Comparison of ENCODE assay signal across 1 cellular context in the genomic region with DNA sequence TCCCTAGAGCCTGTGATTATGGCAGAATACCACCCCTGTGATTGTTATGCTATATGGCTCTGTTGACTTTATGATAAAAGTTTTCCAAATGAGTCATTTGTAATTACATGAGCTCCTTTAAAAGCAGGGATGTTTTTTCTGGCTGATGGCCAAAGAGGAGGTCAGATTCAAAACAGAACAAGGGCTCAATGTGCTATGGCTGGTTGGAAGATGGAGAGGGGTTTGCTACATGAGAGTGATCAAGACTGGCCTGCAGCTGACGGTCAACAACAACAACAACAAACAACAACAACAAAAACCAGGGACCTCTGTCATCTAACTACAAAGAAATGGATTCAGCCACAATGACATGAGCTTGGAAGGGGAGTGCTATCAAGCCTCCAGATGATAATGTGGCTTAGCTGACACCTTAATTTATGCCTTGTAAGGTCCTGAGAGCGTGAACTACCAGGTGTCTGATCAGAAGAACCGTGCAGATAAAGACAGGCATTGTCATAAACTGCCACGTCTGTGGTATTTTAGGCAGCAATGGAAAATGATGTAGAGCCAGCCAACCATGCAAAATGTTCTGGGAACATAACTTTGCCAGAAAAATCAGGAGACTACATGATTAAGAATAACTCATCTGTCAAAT.
A peak's percentile ranks its signal among the peaks of the same experiment; 100 is the strongest.
TF ChIP-seq lines count a peak whose summit lies in the region.

No MANE protein-coding gene starts in this region.

TF ChIP-seq in HCT116, 20 proteins besides CTCF, POLR2A, EP300 and RAD21 (continued from another document):
- TF ChIP-seq CEBPB (IDR thresholded peaks at IDR 0.05; ENCODE audit: low read depth) (peak; percentile 37; the same call in 1 of the 2 replicates), FOSL1 (IDR thresholded peaks at IDR 0.05; ENCODE audit: low read depth) (peak; percentile 96)
